ENCODE assay signal across 15 cellular contexts in genomic region chr4:38308728-38309315, GRCh38.
A peak's percentile ranks its signal among the peaks of the same experiment; 100 is the strongest.
DNase-seq lines count a peak whose midpoint lies in the region; ATAC-seq, FAIRE-seq and TF ChIP-seq lines count a peak whose summit lies in the region.
"Had no signal": no experiment of that assay in that cellular context is flagged by ENCODE, and none has a peak within 500 bp of the region (broad histone marks: within the 10 kb centered on the region; RNA-seq: fewer than 3 reads in every experiment).

No MANE protein-coding gene starts in this region.

- no peak for FAIRE-seq in HTR-8/SVneo (lab: Jason Lieb, UNC)

- peaks cover 11% of the 10 kb centered on the region for H3K4me1 Mint-ChIP-seq in WTC11
- no peaks in the 10 kb centered on the region for H3K4me1 Mint-ChIP-seq in glutamatergic neuron (ENCODE audit: low read depth, unreplicated experiment)

- ATAC-seq in WTC11: no peak
- ATAC-seq: gastroesophageal sphincter had no signal

- peak; percentile 72 for DNase-seq in Ammon's horn (ENCODE audit: low spot score)
- peak; percentile 48 for DNase-seq in HTR-8/SVneo (ENCODE audit: insufficient read length, low spot score)
- peak; percentile 68 for DNase-seq in astrocyte of the hippocampus (ENCODE audit: low read depth, low spot score)
- DNase-seq in kidney tubule cell (ENCODE audit: low spot score): peak; percentile 81
- no peak for DNase-seq in islet precursor cell
- DNase-seq in NOMO-1 (lab: John Stamatoyannopoulos, UW; ENCODE audit: unreplicated experiment in 2 of 2): no peak
- DNase-seq in WTC11 (ENCODE audit: low spot score): no peak
- no peak for DNase-seq in glutamatergic neuron
- DNase-seq: activated B cell treated with CpG ODN at 0.5 μM for 24 hours; cerebellar nuclear complex; NCI-H1105; NCI-H526 treated with DMSO at 0.1 percent for 48 hours; stimulated activated CD4-positive, alpha-beta T cell treated with anti-CD3 and anti-CD28 coated beads, Interleukin-15, amount 100 ng/mL, for 24 hours had no signal

- TF ChIP-seq CTCF in WTC11 (IDR thresholded peaks at IDR 0.05) (no peak), glutamatergic neuron (IDR thresholded peaks at IDR 0.05; ENCODE audit: partially characterized antibody, unreplicated experiment) (no peak)

- POLR2A ChIA-PET in WTC11 (lab: Charles Lee): no interaction called here

- peaks cover 20% of the 10 kb centered on the region for H3K9me3 Mint-ChIP-seq in WTC11
- no peaks in the 10 kb centered on the region for H3K9me3 Mint-ChIP-seq in glutamatergic neuron (ENCODE audit: unreplicated experiment)

- CTCF ChIA-PET in WTC11 (lab: Charles Lee): interaction anchor here (1.0 kb wide), 1 partner anchor 129 kb away, joined by 3 read pairs; no protein-coding TSS in a partner anchor

- H3K27me3 Mint-ChIP-seq in WTC11 (ENCODE audit: low read depth): no peaks in the 10 kb centered on the region
- peaks cover 4% of the 10 kb centered on the region for H3K27me3 Mint-ChIP-seq in glutamatergic neuron (ENCODE audit: unreplicated experiment)
- H3K27me3 Mint-ChIP-seq: activated B cell treated with CpG ODN at 0.5 μM for 24 hours had no signal

- no peak overlapping the region for H3K4me3 Mint-ChIP-seq in WTC11
- no peak overlapping the region for H3K4me3 Mint-ChIP-seq in glutamatergic neuron (ENCODE audit: unreplicated experiment)
- H3K4me3 Mint-ChIP-seq: activated B cell treated with CpG ODN at 0.5 μM for 24 hours; activated T-helper 1 cell treated with anti-CD3 and anti-CD28 coated beads, Interleukin-12 subunit alpha, Interleukin-12 subunit beta, Interleukin-2, Interleukin-4 antibody, amounts not matched to agents 30 ng/mL and 10 ng/mL and 1 ng/mL, durations not matched to agents 14 hours and 24 hours and 36 hours had no signal

- H3K27ac Mint-ChIP-seq in WTC11 (no peak overlapping the region), glutamatergic neuron (ENCODE audit: unreplicated experiment) (no peak overlapping the region)
- H3K27ac Mint-ChIP-seq: activated B cell treated with CpG ODN at 0.5 μM for 24 hours; activated T-helper 1 cell treated with anti-CD3 and anti-CD28 coated beads, Interleukin-12 subunit alpha, Interleukin-12 subunit beta, Interleukin-2, Interleukin-4 antibody, amounts not matched to agents 30 ng/mL and 10 ng/mL and 1 ng/mL, durations not matched to agents 14 hours and 24 hours and 36 hours had no signal

- H3K36me3 Mint-ChIP-seq in WTC11: peaks cover 2% of the 10 kb centered on the region; the same call in 1 of the 2 replicates
- H3K36me3 Mint-ChIP-seq in glutamatergic neuron (ENCODE audit: unreplicated experiment): peaks cover 5% of the 10 kb centered on the region

TF ChIP-seq in WTC11, 78 proteins besides CTCF, POLR2A, EP300 and RAD21:
- no peak for TF ChIP-seq MAX (CRISPR knock-in tag; IDR thresholded peaks at IDR 0.05)
- TF ChIP-seq ZNF423 (CRISPR knock-in tag; IDR thresholded peaks at IDR 0.05): no peak
- no peak for TF ChIP-seq TEAD1 (CRISPR knock-in tag; IDR thresholded peaks at IDR 0.05)
- TF ChIP-seq STAT6 (CRISPR knock-in tag; conservative IDR thresholded peaks at IDR 0.05; ENCODE audit: low read depth): no peak
- TF ChIP-seq AR (CRISPR knock-in tag; IDR thresholded peaks at IDR 0.05): no peak
- TF ChIP-seq JAZF1 (CRISPR knock-in tag; IDR thresholded peaks at IDR 0.05): no peak
- TF ChIP-seq ATF2 (CRISPR knock-in tag; IDR thresholded peaks at IDR 0.05; ENCODE audit: borderline replicate concordance, low read depth): no peak
- TF ChIP-seq ETV6 (CRISPR knock-in tag; IDR thresholded peaks at IDR 0.05): no peak
- TF ChIP-seq ZBTB43 (CRISPR knock-in tag; IDR thresholded peaks at IDR 0.05): no peak
- TF ChIP-seq ZNF396 (CRISPR knock-in tag; IDR thresholded peaks at IDR 0.05; ENCODE audit: borderline replicate concordance): no peak

Comparison
In these comparisons a context has a peak if more than half of its experiments do, and no peak if none do; other contexts are left out.
1. DNase-seq: peak in Ammon's horn (single experiment), HTR-8/SVneo (single experiment), astrocyte of the hippocampus (single experiment) and kidney tubule cell (single experiment); none in islet precursor cell (single experiment), NOMO-1 (0 of 2), WTC11 (single experiment) and glutamatergic neuron (single experiment).